In genomic region chr2:199186226-199186864, GRCh38 we compare ENCODE assay signal across 15 cellular contexts.
DNase-seq lines count a peak whose midpoint lies in the region; ATAC-seq, FAIRE-seq and TF ChIP-seq lines count a peak whose summit lies in the region.
"Had no signal": no experiment of that assay in that cellular context is flagged by ENCODE, and none has a peak within 500 bp of the region (broad histone marks: within the 10 kb centered on the region; RNA-seq: fewer than 3 reads in every experiment).

No MANE protein-coding gene starts in this region.

- POLR2A ChIA-PET in GM12878 (lab: Charles Lee), result interaction anchor here (1.2 kb wide), 1 partner anchor 44 kb away, joined by 3 read pairs; no protein-coding TSS in a partner anchor

- TF ChIP-seq POLR2A in GM12878 (IDR thresholded peaks at IDR 0.05; ENCODE audit: low read depth, low read length), result no peak

- in situ Hi-C loops in HAP-1 (cut with MboI; ENCODE audit: low sequenced_read_pairs), result no loop called here
- in situ Hi-C loops in GM12878 (cut with MboI), result no loop called here

- CTCF ChIA-PET in GM12878 (lab: Yijun Ruan, JAX), result interaction anchor here (0.9 to 1.3 kb wide), 2 partner anchors 10 to 17 kb away, joined by 3 read pairs; no protein-coding TSS in a partner anchor

- WGBS in GM12878 (ENCODE audit: insufficient coverage, insufficient replicate concordance, low lambda C conversion rate, missing lambda C conversion rate), result 25% methylated on average over 2 of the region's 2 CpGs

- SMC1A ChIA-PET in GM12878 (lab: Charles Lee; ENCODE audit: uncharacterized antibody, unreplicated experiment), result interaction anchor here (0.8 to 2.3 kb wide), 8 partner anchors 9 to 71 kb away, joined by 3 to 15 read pairs (median 4); no protein-coding TSS in a partner anchor

- no peak overlapping the region for H2AFZ ChIP-seq in GM12878 (ENCODE audit: control insufficient read depth, low read depth, low read length)
- peak overlapping the region; percentile 86 for H2AFZ ChIP-seq in neuron (ENCODE audit: low read depth, low read length)

- no peak overlapping the region for H3K4me3 ChIP-seq in HAP-1
- H3K4me3 ChIP-seq in GM12878, result no peak overlapping the region
- H3K4me3 ChIP-seq in neuron (ENCODE audit: low read length), result no peak overlapping the region

- no peak for TF ChIP-seq RAD21 in GM12878 (IDR thresholded peaks at IDR 0.05; ENCODE audit: insufficient read depth, low read depth, low read length)

- H3K4me1 ChIP-seq in HAP-1, result peaks cover 3% of the 10 kb centered on the region; the same call in 1 of the 2 replicates
- H3K4me1 ChIP-seq in GM12878 (ENCODE audit: control insufficient read depth, insufficient read depth, low read length), result no peaks in the 10 kb centered on the region
- H3K4me1 ChIP-seq in neuron (ENCODE audit: insufficient read depth, low read length), result peaks cover 11% of the 10 kb centered on the region
- H3K4me1 ChIP-seq: BE2C had no signal

- RAD21 ChIA-PET in GM12878 (lab: Charles Lee; ENCODE audit: unreplicated experiment), result interaction anchor here (1.1 to 1.5 kb wide), 3 partner anchors 8 to 296 kb away, joined by 3 read pairs; no protein-coding TSS in a partner anchor

- H3K9me3 ChIP-seq in HAP-1 (no peaks in the 10 kb centered on the region), GM12878 (replicated peaks; ENCODE audit: control insufficient read depth, insufficient read depth, low read length) (no peaks in the 10 kb centered on the region), neuron (ENCODE audit: low read length) (no peaks in the 10 kb centered on the region)
- H3K9me3 ChIP-seq: BE2C had no signal

- no peak overlapping the region for H3K4me2 ChIP-seq in GM12878 (ENCODE audit: control insufficient read depth, insufficient read depth)

- DNase-seq in HAP-1 (ENCODE audit: low spot score in 2 of 2) (peak; percentile 23 to 60), NCI-H526 (lab: John Stamatoyannopoulos, UW) (peak; percentile 43 to 54), GM12878 (ENCODE audit: low read depth, low spot score) (no peak), AG20443 (ENCODE audit: low spot score) (no peak)
- DNase-seq: BE2C; CD4-positive, alpha-beta memory T cell; Karpas-422; NCI-H2029; NCI-H524 treated with DMSO at 0.1 percent for 48 hours; SIG-M5 had no signal

- ATAC-seq in GM12878 (peak; percentile 68), HG02970 (IDR thresholded peaks at IDR 0.05; ENCODE audit: low FRiP score, unreplicated experiment) (no peak), GM18867 (IDR thresholded peaks at IDR 0.05; ENCODE audit: unreplicated experiment) (no peak)

- no peak overlapping the region for H3K27ac ChIP-seq in GM12878 (ENCODE audit: control insufficient read depth, insufficient read depth)

- no peaks in the 10 kb centered on the region for H3K79me2 ChIP-seq in GM12878 (ENCODE audit: control insufficient read depth, insufficient read depth, low read length)

- no peak overlapping the region for H3K9ac ChIP-seq in GM12878 (ENCODE audit: control insufficient read depth, insufficient read depth, low read length)

- BruUV-seq in GM12878 (replicated peaks; lab: Mats Ljungman, UMichigan), result no TSS peak

- H4K20me1 ChIP-seq in GM12878 (ENCODE audit: control insufficient read depth, insufficient read depth), result no peaks in the 10 kb centered on the region

- no peak for FAIRE-seq in GM12878 (lab: Jason Lieb, UNC)
- FAIRE-seq: D721Med, RCC 7860 had no signal

- H3K27me3 ChIP-seq in HAP-1 (ENCODE audit: low read depth) (no peaks in the 10 kb centered on the region), GM12878 (replicated peaks in 1 of 2; ENCODE audit: control insufficient read depth in 2 of 2, insufficient read depth in 2 of 2, low read length in 1 of 2) (no peaks in the 10 kb centered on the region), neuron (ENCODE audit: insufficient read depth, low read length) (no peaks in the 10 kb centered on the region)
- H3K27me3 ChIP-seq: BE2C had no signal

- no peak for TF ChIP-seq EP300 in GM12878 (IDR thresholded peaks at IDR 0.05; ENCODE audit: borderline replicate concordance in 1 of 2, control insufficient read depth in 1 of 2, low read depth in 2 of 2, low read length in 2 of 2)

- intact Hi-C loops in GM12878 (cut with micrococcal nuclease; ENCODE audit: unreplicated experiment), result no loop called here

- H3K36me3 ChIP-seq in HAP-1 (replicated peaks) (no peaks in the 10 kb centered on the region), GM12878 (ENCODE audit: control insufficient read depth in 2 of 2, insufficient read depth in 2 of 2, low read length in 1 of 2) (no peaks in the 10 kb centered on the region), neuron (ENCODE audit: insufficient read depth, low read length) (no peaks in the 10 kb centered on the region)
- H3K36me3 ChIP-seq: BE2C had no signal

- TF ChIP-seq CTCF in GM12878 (IDR thresholded peaks at IDR 0.05 in 2 of 3, conservative IDR thresholded peaks at IDR 0.05 in 1 of 3; ENCODE audit: control insufficient read depth in 2 of 3, extremely low read depth in 1 of 3, insufficient read depth in 1 of 3, low read depth in 3 of 3, low read length in 3 of 3), result no peak

TF ChIP-seq in GM12878, 131 proteins besides CTCF, POLR2A, EP300 and RAD21:
- no peak for TF ChIP-seq CREB1 (IDR thresholded peaks at IDR 0.05; ENCODE audit: low read depth)
- no peak for TF ChIP-seq TARDBP (IDR thresholded peaks at IDR 0.05; ENCODE audit: borderline replicate concordance)
- TF ChIP-seq TAF1 (IDR thresholded peaks at IDR 0.05; ENCODE audit: borderline replicate concordance, low read depth, low read length), result no peak
- TF ChIP-seq HDAC2 (IDR thresholded peaks at IDR 0.05), result no peak
- TF ChIP-seq DPF2 (IDR thresholded peaks at IDR 0.05), result no peak

Comparison
In these comparisons a context has a peak if more than half of its experiments do, and no peak if none do; other contexts are left out.
1. DNase-seq: peak in HAP-1 (2 of 2) and NCI-H526 (2 of 2); none in GM12878 (single experiment) and AG20443 (single experiment).